In the genomic region with DNA sequence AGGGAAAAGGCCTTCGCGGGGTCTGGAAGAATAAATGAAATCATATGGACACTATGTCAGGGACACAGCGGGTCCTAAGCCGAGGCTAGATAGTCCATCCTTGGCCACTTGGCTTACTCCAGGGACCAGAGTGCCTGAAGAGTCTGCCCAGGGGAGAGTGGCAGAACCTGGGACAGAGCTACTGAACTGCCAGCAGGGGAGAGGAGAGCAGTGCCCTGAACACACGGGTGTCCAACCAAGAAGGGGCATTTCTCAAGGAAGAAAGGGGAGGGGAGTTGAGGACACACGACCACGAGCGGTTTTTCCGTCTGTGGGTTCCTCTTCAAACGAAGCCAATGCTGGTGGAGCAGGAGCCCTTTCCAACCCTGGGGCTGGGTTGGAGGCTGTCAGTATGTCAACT, we compare ENCODE assay signal across 2 cellular contexts.
TF ChIP-seq lines count a peak whose summit lies in the region.

No MANE protein-coding gene starts in this region.

TF ChIP-seq in IMR-90, 13 proteins besides CTCF, POLR2A, EP300 and RAD21:
- TF ChIP-seq USF2 (IDR thresholded peaks at IDR 0.05; ENCODE audit: low read depth, low read length) (no peak), RFX5 (IDR thresholded peaks at IDR 0.05; ENCODE audit: low read depth, low read length) (no peak), CEBPB (IDR thresholded peaks at IDR 0.05; ENCODE audit: low read depth, low read length) (no peak), NFE2L2 (IDR thresholded peaks at IDR 0.05; ENCODE audit: low read depth, low read length) (no peak), MAZ (IDR thresholded peaks at IDR 0.05; ENCODE audit: borderline replicate concordance, low read depth, low read length) (no peak), BHLHE40 (IDR thresholded peaks at IDR 0.05; ENCODE audit: low read depth, low read length) (no peak), SMC3 (IDR thresholded peaks at IDR 0.05; ENCODE audit: low read depth, low read length) (no peak), FOS (IDR thresholded peaks at IDR 0.05; ENCODE audit: low read depth, low read length) (no peak), MAFK (IDR thresholded peaks at IDR 0.05; ENCODE audit: low read depth, low read length) (no peak)
- TF ChIP-seq, protein P1, sequence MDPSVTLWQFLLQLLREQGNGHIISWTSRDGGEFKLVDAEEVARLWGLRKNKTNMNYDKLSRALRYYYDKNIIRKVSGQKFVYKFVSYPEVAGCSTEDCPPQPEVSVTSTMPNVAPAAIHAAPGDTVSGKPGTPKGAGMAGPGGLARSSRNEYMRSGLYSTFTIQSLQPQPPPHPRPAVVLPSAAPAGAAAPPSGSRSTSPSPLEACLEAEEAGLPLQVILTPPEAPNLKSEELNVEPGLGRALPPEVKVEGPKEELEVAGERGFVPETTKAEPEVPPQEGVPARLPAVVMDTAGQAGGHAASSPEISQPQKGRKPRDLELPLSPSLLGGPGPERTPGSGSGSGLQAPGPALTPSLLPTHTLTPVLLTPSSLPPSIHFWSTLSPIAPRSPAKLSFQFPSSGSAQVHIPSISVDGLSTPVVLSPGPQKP (IDR thresholded peaks at IDR 0.05; ENCODE audit: borderline replicate concordance, low read depth, low read length) = no peak

TF ChIP-seq in H1, 55 proteins besides CTCF, POLR2A, EP300 and RAD21:
- TF ChIP-seq RNF2 (IDR thresholded peaks at IDR 0.05; ENCODE audit: borderline replicate concordance, low read depth, low read length, missing control alignments, poor library complexity, severe bottlenecking) (peak; percentile 22), EGR1 (IDR thresholded peaks at IDR 0.05; ENCODE audit: borderline replicate concordance, low read depth, low read length) (no peak), FOSL1 (IDR thresholded peaks at IDR 0.05; ENCODE audit: insufficient read depth, low read depth, low read length) (no peak), EZH2 (IDR thresholded peaks at IDR 0.05; ENCODE audit: low read depth, low read length, severe bottlenecking) (peak; percentile 58)
